Comparison of ENCODE assay signal across 17 cellular contexts in the genomic region with DNA sequence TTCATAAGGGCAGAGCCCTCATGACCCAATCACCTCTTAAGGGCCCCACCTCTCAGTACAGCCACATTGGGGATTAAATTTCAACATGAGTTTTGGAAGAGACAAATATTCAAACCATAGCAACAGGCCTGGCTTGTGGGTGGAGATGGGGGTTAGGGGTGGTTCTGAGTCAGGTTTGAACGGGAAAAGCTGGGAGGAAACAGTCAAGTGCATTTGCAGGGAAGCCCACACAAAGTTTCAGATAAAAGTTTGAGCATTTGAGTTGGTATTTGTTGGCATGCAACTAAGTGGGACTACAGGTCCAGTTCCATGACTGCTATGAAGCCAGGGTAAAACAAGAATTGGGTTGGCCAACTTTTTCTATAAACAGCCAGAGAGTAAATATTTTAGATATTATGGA. TPM values are rescaled to one million over a fixed set of nuclear protein-coding genes. Genes with fewer than 3 reads are reported as not detected.
"Had no signal": no experiment of that assay in that cellular context is flagged by ENCODE, and none has a peak within 500 bp of the region (broad histone marks: within the 10 kb centered on the region; RNA-seq: fewer than 3 reads in every experiment).

No MANE protein-coding gene starts in this region.

- FAIRE-seq: small intestine had no signal

- H3K9me3 Mint-ChIP-seq: activated T-helper 1 cell treated with anti-CD3 and anti-CD28 coated beads, Interleukin-12 subunit alpha, Interleukin-12 subunit beta, Interleukin-2, Interleukin-4 antibody, amounts not matched to agents 30 ng/mL and 10 ng/mL and 1 ng/mL, durations not matched to agents 14 hours and 24 hours and 36 hours; natural killer cell treated with Interleukin-12 subunit alpha and Interleukin-12 subunit beta and Interleukin-15 and Interleukin-18, amount 100 ng/mL, for 72 hours had no signal

- H3K27ac Mint-ChIP-seq: activated naive CD8-positive, alpha-beta T cell treated with anti-CD3 and anti-CD28 coated beads for 36 hours; activated T-helper 1 cell treated with anti-CD3 and anti-CD28 coated beads, Interleukin-12 subunit alpha, Interleukin-12 subunit beta, Interleukin-2, Interleukin-4 antibody, amounts not matched to agents 30 ng/mL and 10 ng/mL and 1 ng/mL, durations not matched to agents 14 hours and 24 hours and 36 hours; natural killer cell treated with Interleukin-12 subunit alpha and Interleukin-12 subunit beta and Interleukin-15 and Interleukin-18, amount 100 ng/mL, for 72 hours; progenitor cell of endocrine pancreas had no signal

- H3K4me1 Mint-ChIP-seq: activated naive CD8-positive, alpha-beta T cell treated with anti-CD3 and anti-CD28 coated beads for 36 hours had no signal

- ATAC-seq: activated CD4-positive, CD25-positive, alpha-beta regulatory T cell treated with anti-CD3 and anti-CD28 coated beads, Interleukin-2, amount 50 U/mL, for 24 hours; natural killer cell treated with Interleukin-12 subunit alpha and Interleukin-12 subunit beta and Interleukin-15 and Interleukin-18, amount 100 ng/mL, for 72 hours; right cardiac atrium had no signal

- H3K36me3 Mint-ChIP-seq: activated naive CD8-positive, alpha-beta T cell treated with anti-CD3 and anti-CD28 coated beads for 36 hours; natural killer cell treated with Interleukin-12 subunit alpha and Interleukin-12 subunit beta and Interleukin-15 and Interleukin-18, amount 100 ng/mL, for 72 hours had no signal

- DNase-seq: activated CD4-positive, alpha-beta T cell treated with anti-CD3 and anti-CD28 coated beads, Interleukin-2, amount 50 U/mL, for 1 hour; activated naive CD8-positive, alpha-beta T cell treated with anti-CD3 and anti-CD28 coated beads for 36 hours; brain microvascular endothelial cell; cerebellar nuclear complex; effector memory CD4-positive, alpha-beta T cell; mesenchymal stem cell; nucleus accumbens; right cardiac atrium; small intestine; stimulated activated CD4-positive, alpha-beta T cell treated with anti-CD3 and anti-CD28 coated beads, Interleukin-4, amount 100 ng/mL, for 24 hours; stimulated activated naive CD4-positive, alpha-beta T cell treated with Interleukin-2 at 50 U/mL for 16 hours; transverse colon had no signal

- H3K4me3 Mint-ChIP-seq: activated naive CD8-positive, alpha-beta T cell treated with anti-CD3 and anti-CD28 coated beads for 36 hours; activated T-helper 1 cell treated with anti-CD3 and anti-CD28 coated beads, Interleukin-12 subunit alpha, Interleukin-12 subunit beta, Interleukin-2, Interleukin-4 antibody, amounts not matched to agents 30 ng/mL and 10 ng/mL and 1 ng/mL, durations not matched to agents 14 hours and 24 hours and 36 hours; natural killer cell treated with Interleukin-12 subunit alpha and Interleukin-12 subunit beta and Interleukin-15 and Interleukin-18, amount 100 ng/mL, for 72 hours had no signal

RNA-seq across cellular contexts. Expression of gene PADI2, which starts 21.0 kb away (rescaled TPM):
- total RNA-seq: activated CD8-positive, alpha-beta memory T cell treated with anti-CD3 and anti-CD28 coated beads for 36 hours; activated T-helper 1 cell treated with anti-CD3 and anti-CD28 coated beads, Interleukin-12 subunit alpha, Interleukin-12 subunit beta, Interleukin-2, Interleukin-4 antibody, amounts not matched to agents 30 ng/mL and 10 ng/mL and 1 ng/mL, durations not matched to agents 14 hours and 24 hours and 36 hours; natural killer cell treated with Interleukin-12 subunit alpha and Interleukin-12 subunit beta and Interleukin-15 and Interleukin-18, amount 100 ng/mL, for 72 hours had no signal
